Comparison of ENCODE assay signal across 1 cellular context in the genomic region with DNA sequence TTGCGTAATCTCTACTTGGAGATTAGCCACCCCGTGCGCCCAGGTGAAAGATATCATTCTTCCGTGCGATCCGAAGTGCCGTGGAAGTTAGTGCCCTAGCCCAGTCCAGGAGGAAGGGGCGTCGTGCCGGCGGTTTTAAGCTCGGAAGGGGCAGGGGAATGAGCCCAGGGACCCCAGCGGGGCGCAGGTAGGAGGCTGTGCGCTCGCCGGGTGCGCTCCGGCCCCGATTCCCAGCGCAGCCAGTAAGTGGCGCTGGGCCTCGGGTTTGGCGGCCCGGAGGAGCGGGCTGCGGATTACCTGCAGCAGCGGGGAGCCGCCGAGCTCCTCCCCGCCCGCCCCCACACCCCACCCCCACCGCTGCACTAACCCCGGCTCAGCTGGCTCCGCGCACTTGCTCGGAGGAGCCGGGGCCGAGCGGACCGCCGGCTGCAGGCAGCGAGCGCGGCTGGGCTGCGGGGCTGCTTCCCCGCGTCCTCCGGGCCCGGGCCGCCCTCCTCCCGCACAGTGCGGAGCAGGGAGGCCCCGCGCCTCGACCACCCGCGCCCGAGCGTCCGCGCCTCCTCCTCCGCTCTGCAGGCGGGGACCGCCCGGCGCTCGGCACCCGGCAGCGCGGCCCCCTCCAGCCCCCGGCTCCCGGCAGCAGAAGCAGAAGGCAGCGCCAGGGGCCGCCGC.
TF ChIP-seq lines count a peak whose summit lies in the region.

TSS of gene RYR2 (plus strand) at position 390 of the 672 bp plus-strand sequence. CDS start 338 bp downstream, outside the sequence.

TF ChIP-seq in H1, 55 proteins besides CTCF, POLR2A, EP300 and RAD21:
- TF ChIP-seq TBP (IDR thresholded peaks at IDR 0.05; ENCODE audit: low read depth, low read length) (peak; percentile 81), BACH1 (IDR thresholded peaks at IDR 0.05; ENCODE audit: low read length) (no peak), SP2 (IDR thresholded peaks at IDR 0.05; ENCODE audit: low read length) (no peak), CEBPB (IDR thresholded peaks at IDR 0.05; ENCODE audit: low read depth, low read length) (peak; percentile 99), SP1 (IDR thresholded peaks at IDR 0.05; ENCODE audit: low read depth, low read length) (0 out of 2 replicates have a peak, but pooled peaks have one; percentile 15), CHD1 (IDR thresholded peaks at IDR 0.05; ENCODE audit: low read depth, low read length) (no peak), YY1 (IDR thresholded peaks at IDR 0.05; ENCODE audit: low read depth, low read length) (no peak), TCF12 (IDR thresholded peaks at IDR 0.05; ENCODE audit: low read depth, low read length) (no peak), POU5F1 (IDR thresholded peaks at IDR 0.05; ENCODE audit: low read depth, low read length) (no peak), KDM4A (IDR thresholded peaks at IDR 0.05; ENCODE audit: low read depth, low read length, severe bottlenecking) (peak; percentile 59), NANOG (IDR thresholded peaks at IDR 0.05; ENCODE audit: insufficient read depth, low read depth, low read length, poor library complexity, severe bottlenecking) (peak; percentile 11), TAF7 (optimal IDR thresholded peaks at IDR 0.05; ENCODE audit: borderline replicate concordance, low read depth, low read length) (peak; percentile 81), PHF8 (conservative IDR thresholded peaks at IDR 0.05; ENCODE audit: low read depth, low read length) (peak; percentile 83), TAF1 (IDR thresholded peaks at IDR 0.05; ENCODE audit: low read depth, low read length) (peak; percentile 92), TEAD4 (IDR thresholded peaks at IDR 0.05; ENCODE audit: low read depth, low read length) (peak; percentile 2; the same call in 1 of the 2 replicates), POLR2AphosphoS5 (IDR thresholded peaks at IDR 0.05; ENCODE audit: low read depth, low read length) (peak; percentile 74), ZNF274 (IDR thresholded peaks at IDR 0.05; ENCODE audit: borderline replicate concordance, extremely low read depth, low read length) (no peak), CHD7 (IDR thresholded peaks at IDR 0.05; ENCODE audit: insufficient replicate concordance, low read length) (no peak), EGR1 (IDR thresholded peaks at IDR 0.05; ENCODE audit: borderline replicate concordance, low read depth, low read length) (peak; percentile 41), SIN3A (conservative IDR thresholded peaks at IDR 0.05 in 1 of 2, IDR thresholded peaks at IDR 0.05 in 1 of 2; ENCODE audit: low read depth in 1 of 2, low read length in 2 of 2) (peak; percentile 22 to 75; a peak in 1 of 4 replicates)
- TF ChIP-seq, protein P1, sequence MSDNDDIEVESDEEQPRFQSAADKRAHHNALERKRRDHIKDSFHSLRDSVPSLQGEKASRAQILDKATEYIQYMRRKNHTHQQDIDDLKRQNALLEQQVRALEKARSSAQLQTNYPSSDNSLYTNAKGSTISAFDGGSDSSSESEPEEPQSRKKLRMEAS (IDR thresholded peaks at IDR 0.05): 0 out of 2 replicates have a peak, but pooled peaks have one; percentile 8
